1 cellular context compared by ENCODE assay signal in the genomic region with DNA sequence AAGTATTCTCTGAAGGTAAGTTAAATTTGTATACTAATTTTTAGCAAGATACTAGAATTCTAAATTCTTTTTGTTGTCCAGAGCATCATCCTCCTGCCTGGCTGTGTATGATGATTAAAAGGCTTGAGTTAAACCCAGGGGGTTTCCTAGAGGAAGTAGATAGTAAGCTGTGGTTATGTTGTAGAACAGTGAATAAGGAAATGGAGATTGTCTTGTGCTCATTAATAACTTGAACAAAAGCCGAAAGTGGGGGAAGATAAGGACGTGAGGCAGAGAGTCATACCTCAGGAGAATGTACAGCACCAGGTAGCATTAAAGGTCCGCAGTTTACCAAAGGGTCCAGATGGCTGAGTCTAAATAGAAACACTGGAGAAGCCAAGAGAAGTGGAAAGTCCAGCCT.
A peak's percentile ranks its signal among the peaks of the same experiment; 100 is the strongest.
TF ChIP-seq lines count a peak whose summit lies in the region.

No MANE protein-coding gene starts in this region.

TF ChIP-seq in HepG2, 621 proteins besides CTCF, POLR2A, EP300 and RAD21:
- TF ChIP-seq, protein P1, sequence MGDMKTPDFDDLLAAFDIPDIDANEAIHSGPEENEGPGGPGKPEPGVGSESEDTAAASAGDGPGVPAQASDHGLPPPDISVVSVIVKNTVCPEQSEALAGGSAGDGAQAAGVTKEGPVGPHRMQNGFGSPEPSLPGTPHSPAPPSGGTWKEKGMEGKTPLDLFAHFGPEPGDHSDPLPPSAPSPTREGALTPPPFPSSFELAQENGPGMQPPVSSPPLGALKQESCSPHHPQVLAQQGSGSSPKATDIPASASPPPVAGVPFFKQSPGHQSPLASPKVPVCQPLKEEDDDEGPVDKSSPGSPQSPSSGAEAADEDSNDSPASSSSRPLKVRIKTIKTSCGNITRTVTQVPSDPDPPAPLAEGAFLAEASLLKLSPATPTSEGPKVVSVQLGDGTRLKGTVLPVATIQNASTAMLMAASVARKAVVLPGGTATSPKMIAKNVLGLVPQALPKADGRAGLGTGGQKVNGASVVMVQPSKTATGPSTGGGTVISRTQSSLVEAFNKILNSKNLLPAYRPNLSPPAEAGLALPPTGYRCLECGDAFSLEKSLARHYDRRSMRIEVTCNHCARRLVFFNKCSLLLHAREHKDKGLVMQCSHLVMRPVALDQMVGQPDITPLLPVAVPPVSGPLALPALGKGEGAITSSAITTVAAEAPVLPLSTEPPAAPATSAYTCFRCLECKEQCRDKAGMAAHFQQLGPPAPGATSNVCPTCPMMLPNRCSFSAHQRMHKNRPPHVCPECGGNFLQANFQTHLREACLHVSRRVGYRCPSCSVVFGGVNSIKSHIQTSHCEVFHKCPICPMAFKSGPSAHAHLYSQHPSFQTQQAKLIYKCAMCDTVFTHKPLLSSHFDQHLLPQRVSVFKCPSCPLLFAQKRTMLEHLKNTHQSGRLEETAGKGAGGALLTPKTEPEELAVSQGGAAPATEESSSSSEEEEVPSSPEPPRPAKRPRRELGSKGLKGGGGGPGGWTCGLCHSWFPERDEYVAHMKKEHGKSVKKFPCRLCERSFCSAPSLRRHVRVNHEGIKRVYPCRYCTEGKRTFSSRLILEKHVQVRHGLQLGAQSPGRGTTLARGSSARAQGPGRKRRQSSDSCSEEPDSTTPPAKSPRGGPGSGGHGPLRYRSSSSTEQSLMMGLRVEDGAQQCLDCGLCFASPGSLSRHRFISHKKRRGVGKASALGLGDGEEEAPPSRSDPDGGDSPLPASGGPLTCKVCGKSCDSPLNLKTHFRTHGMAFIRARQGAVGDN (CRISPR knock-in tag; IDR thresholded peaks at IDR 0.05) = no peak
- TF ChIP-seq RBM22 (optimal IDR thresholded peaks at IDR 0.05; ENCODE audit: low read length) = peak; percentile 21
